In the genomic region with DNA sequence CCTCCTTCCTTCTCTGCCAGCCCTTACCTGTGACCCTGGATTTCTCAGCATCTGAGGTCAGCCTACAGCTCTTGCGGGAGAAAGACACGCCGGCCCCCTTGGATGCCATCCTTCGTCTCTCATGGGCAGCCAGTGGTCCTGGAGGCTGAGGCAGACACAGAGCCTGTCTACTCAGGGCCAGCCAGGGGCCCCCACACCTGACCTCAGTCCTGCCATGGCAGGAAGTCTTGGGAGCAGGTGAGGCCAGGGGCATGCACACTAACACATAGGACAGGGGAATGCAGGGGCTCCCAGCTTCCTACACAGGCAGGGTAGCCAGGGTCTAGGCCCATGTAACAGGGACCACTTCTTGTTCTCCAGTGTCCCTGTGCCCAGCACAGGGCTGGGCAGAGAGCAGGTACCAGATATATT, we compare ENCODE assay signal across 8 cellular contexts. TPM values are rescaled to one million over a fixed set of nuclear protein-coding genes. Genes with fewer than 3 reads are reported as not detected.
DNase-seq lines count a peak whose midpoint lies in the region; ATAC-seq and TF ChIP-seq lines count a peak whose summit lies in the region.
"Not testable (repeated sequence)": the region's sequence is repeated elsewhere in the genome, so short reads cannot be mapped to it uniquely, and the experiment has no call there.

No MANE protein-coding gene starts in this region.

- H3K9ac ChIP-seq in HCT116 (ENCODE audit: low read length), result peak overlapping the region; percentile 82; the same call in 1 of the 2 replicates
- H3K9ac ChIP-seq in smooth muscle cell (ENCODE audit: low read depth), result peak overlapping the region; percentile 6

- H3K4me1 Mint-ChIP-seq in activated B cell treated with CpG ODN at 0.5 μM for 24 hours; naive thymus-derived CD8-positive, alpha-beta T cell: not testable (repeated sequence)

- POLR2A ChIA-PET in HCT116 (lab: Charles Lee), result not testable (repeated sequence)
- POLR2A ChIA-PET in activated B cell treated with CpG ODN at 0.5 μM for 24 hours (lab: Charles Lee), result interaction anchor here (0.7 to 1.1 kb wide), 2 partner anchors 22 to 30 kb away, joined by 3 read pairs; a partner anchor contains a TSS
- POLR2A ChIA-PET in naive thymus-derived CD8-positive, alpha-beta T cell (lab: Charles Lee), result interaction anchor here (2.5 kb wide), 1 partner anchor 261 kb away, joined by 7 read pairs; no protein-coding TSS in a partner anchor

- H3K9me3 Mint-ChIP-seq in activated B cell treated with CpG ODN at 0.5 μM for 24 hours; naive thymus-derived CD8-positive, alpha-beta T cell: not testable (repeated sequence)

- not testable (repeated sequence) for H3K36me3 Mint-ChIP-seq in activated B cell treated with CpG ODN at 0.5 μM for 24 hours (ENCODE audit: low read depth); naive thymus-derived CD8-positive, alpha-beta T cell

- not testable (repeated sequence) for TF ChIP-seq CTCF in HCT116 (IDR thresholded peaks at IDR 0.05 in 2 of 3, conservative IDR thresholded peaks at IDR 0.05 in 1 of 3; ENCODE audit: borderline replicate concordance in 1 of 3, insufficient read depth in 1 of 3, low read depth in 2 of 3, low read length in 2 of 3); activated B cell treated with CpG ODN at 0.5 μM for 24 hours (IDR thresholded peaks at IDR 0.05); dorsolateral prefrontal cortex (IDR thresholded peaks at IDR 0.05 in 54 of 56, conservative IDR thresholded peaks at IDR 0.05 in 2 of 56; ENCODE audit: low read depth in 1 of 56, partially characterized antibody in 56 of 56); smooth muscle cell (IDR thresholded peaks at IDR 0.05; ENCODE audit: borderline replicate concordance, insufficient read depth, poor library complexity, severe bottlenecking); vagina (IDR thresholded peaks at IDR 0.05)

- not testable (repeated sequence) for TF ChIP-seq POLR2A in HCT116 (IDR thresholded peaks at IDR 0.05; ENCODE audit: borderline replicate concordance, extremely low read depth, insufficient read depth, insufficient read length); vagina (IDR thresholded peaks at IDR 0.05)

- H3K4me3 ChIP-seq in HCT116 (replicated peaks in 1 of 2; ENCODE audit: low read depth in 1 of 2, low read length in 2 of 2) (peak overlapping the region; percentile 74 to 79), dorsolateral prefrontal cortex (peak overlapping the region in 55 of 59 donors; percentile 3 to 100 (median 80)), vagina (peak overlapping the region; percentile 64 to 81)
- not testable (repeated sequence) for H3K4me3 ChIP-seq in right cardiac atrium (ENCODE audit: low read length); smooth muscle cell

- not testable (repeated sequence) for H3K27ac ChIP-seq in HCT116 (ENCODE audit: low read depth, low read length); right cardiac atrium (ENCODE audit: low read length); smooth muscle cell (ENCODE audit: low read depth); vagina
- H3K27ac ChIP-seq in dorsolateral prefrontal cortex, result peak overlapping the region in 3 of 59 donors; percentile 1 to 33 (median 24)

- peaks cover 14 to 22% of the 10 kb centered on the region in 2 experiments; a peak in 3 of 4 replicates for H3K4me1 ChIP-seq in HCT116 (ENCODE audit: control insufficient read depth in 1 of 2, insufficient read depth in 2 of 2, low read length in 2 of 2)
- H3K4me1 ChIP-seq in right cardiac atrium (ENCODE audit: control insufficient read depth, insufficient read depth, low read length), result not testable (repeated sequence)
- peaks cover 16% of the 10 kb centered on the region for H3K4me1 ChIP-seq in smooth muscle cell (ENCODE audit: low read depth)
- H3K4me1 ChIP-seq in vagina, result peaks cover 40% of the 10 kb centered on the region

- not testable (repeated sequence) for H3K27me3 Mint-ChIP-seq in activated B cell treated with CpG ODN at 0.5 μM for 24 hours; naive thymus-derived CD8-positive, alpha-beta T cell

- 87% methylated on average over 4 of the region's 4 CpGs for WGBS in right cardiac atrium
- 96% methylated on average over 4 of the region's 4 CpGs for WGBS in smooth muscle cell (ENCODE audit: low lambda C conversion rate)

- H3K36me3 ChIP-seq in HCT116 (ENCODE audit: control insufficient read depth in 1 of 2, insufficient read depth in 2 of 2, low read length in 2 of 2); smooth muscle cell (ENCODE audit: low read depth); vagina: not testable (repeated sequence)

- peaks cover 63% of the 10 kb centered on the region for H3K79me2 ChIP-seq in HCT116 (ENCODE audit: insufficient read depth, low read length)
- peaks cover 49% of the 10 kb centered on the region for H3K79me2 ChIP-seq in smooth muscle cell (ENCODE audit: low read depth)

- H3K9me3 ChIP-seq in HCT116 (ENCODE audit: control insufficient read depth in 1 of 2, insufficient read depth in 1 of 2, low read depth in 1 of 2, low read length in 2 of 2); right cardiac atrium (ENCODE audit: control insufficient read depth, low read length); smooth muscle cell (replicated peaks; ENCODE audit: low read depth); vagina: not testable (repeated sequence)

- TF ChIP-seq RAD21 in HCT116 (IDR thresholded peaks at IDR 0.05; ENCODE audit: low read depth), result not testable (repeated sequence)

- H2AFZ ChIP-seq in HCT116 (ENCODE audit: low read depth, low read length, poor library complexity, severe bottlenecking); smooth muscle cell (ENCODE audit: low read depth): not testable (repeated sequence)

- H4K20me1 ChIP-seq in HCT116 (ENCODE audit: insufficient read depth), result not testable (repeated sequence)
- H4K20me1 ChIP-seq in smooth muscle cell (ENCODE audit: low read depth), result peaks cover 24% of the 10 kb centered on the region

- not testable (repeated sequence) for BruUV-seq in HCT116 (replicated peaks; lab: Mats Ljungman, UMichigan)

- not testable (repeated sequence) for H3K9me2 ChIP-seq in HCT116 (ENCODE audit: insufficient read depth)

- not testable (repeated sequence) for DNase-seq in HCT116 (ENCODE audit: low read depth, low spot score); smooth muscle cell (lab: John Stamatoyannopoulos, UW; ENCODE audit: unreplicated experiment)
- DNase-seq in activated B cell treated with CpG ODN at 0.5 μM for 24 hours (peak; percentile 29), dorsolateral prefrontal cortex (peak; percentile 3 to 75 (median 32)), right cardiac atrium (peak; percentile 20 to 59 (median 54)), vagina (ENCODE audit: extremely low spot score in 2 of 2) (peak; percentile 96 to 100)
- DNase-seq in activated effector memory CD4-positive, alpha-beta T cell treated with anti-CD3 and anti-CD28 coated beads, Interleukin-2, amount 50 U/mL, for 16 hours, result peak; percentile 71
- peak in 6 of 10 donors; percentile 3 to 67 (median 16) for DNase-seq in naive thymus-derived CD8-positive, alpha-beta T cell

- not testable (repeated sequence) for H3F3A ChIP-seq in smooth muscle cell (ENCODE audit: low read depth)

- RAD21 ChIA-PET in HCT116 (lab: Charles Lee; ENCODE audit: low non-redundant PET in 1 of 2, low total read pairs in 2 of 2, uncharacterized antibody in 2 of 2, unreplicated experiment in 2 of 2), result not testable (repeated sequence)

- H3K27ac Mint-ChIP-seq in activated B cell treated with CpG ODN at 0.5 μM for 24 hours; naive thymus-derived CD8-positive, alpha-beta T cell: not testable (repeated sequence)

- H3K4me2 ChIP-seq in HCT116 (ENCODE audit: low read length) (peak overlapping the region; percentile 82), smooth muscle cell (peak overlapping the region; percentile 86)

- not testable (repeated sequence) for ATAC-seq in HCT116; activated B cell treated with CpG ODN at 0.5 μM for 24 hours (ENCODE audit: low read depth); right cardiac atrium; naive thymus-derived CD8-positive, alpha-beta T cell

- not testable (repeated sequence) for H3K4me3 Mint-ChIP-seq in activated B cell treated with CpG ODN at 0.5 μM for 24 hours; naive thymus-derived CD8-positive, alpha-beta T cell

- intact Hi-C loops in HCT116 (cut with micrococcal nuclease); activated B cell treated with CpG ODN at 0.5 μM for 24 hours (cut with micrococcal nuclease); dorsolateral prefrontal cortex (cut with DNase I); right cardiac atrium (cut with DNase I); vagina (cut with DNase I): not testable (repeated sequence)

- not testable (repeated sequence) for H3K27me3 ChIP-seq in HCT116 (ENCODE audit: insufficient read depth, low read length); dorsolateral prefrontal cortex; right cardiac atrium (ENCODE audit: control insufficient read depth, insufficient read depth); smooth muscle cell (ENCODE audit: low read depth); vagina

- CTCF ChIA-PET in HCT116 (lab: Charles Lee); activated B cell treated with CpG ODN at 0.5 μM for 24 hours (lab: Charles Lee): not testable (repeated sequence)

RNA-seq across cellular contexts. Expression of a gene that starts 23.7 kb away (rescaled TPM):
- total RNA-seq in HCT116 (2021; ENCODE audit: unreplicated experiment), result 1,685 TPM
- polyA plus RNA-seq in HCT116 (2012), result 8.8 and 29.6 TPM in 2 replicates
- 3,526 and 4,195 TPM in 2 replicates for total RNA-seq in activated B cell treated with CpG ODN at 0.5 μM for 24 hours
- over 10,000 TPM in 6 of 120 experiments, 1,000 to 10,000 TPM in 114; 2,235 to 12,697 (median 6,630) TPM for total RNA-seq in dorsolateral prefrontal cortex
- 1,000 to 10,000 TPM; 3,675 to 8,578 (median 7,073) TPM for total RNA-seq in right cardiac atrium
- polyA plus RNA-seq in right cardiac atrium, result not detected
- 1,000 to 10,000 TPM; 3,449 to 3,916 TPM for total RNA-seq in naive thymus-derived CD8-positive, alpha-beta T cell
- polyA plus RNA-seq in naive thymus-derived CD8-positive, alpha-beta T cell, result 10 to 100 TPM in 1 of 3 donors, not detected in 2; 22.6 TPM
- under 0.01 TPM in 2 replicates for total RNA-seq in smooth muscle cell
- 4.2 and 6.4 TPM in 2 replicates for polyA plus RNA-seq in smooth muscle cell
- 19,908 TPM for total RNA-seq in vagina

RNA-seq across cellular contexts. Expression of a gene that starts 29.6 kb away (rescaled TPM):
- total RNA-seq in HCT116 (2021; ENCODE audit: unreplicated experiment) (46.0 TPM), activated B cell treated with CpG ODN at 0.5 μM for 24 hours (20.0 and 20.2 TPM in 2 replicates), dorsolateral prefrontal cortex (10 to 100 TPM; 17.9 to 89.3 (median 52.9) TPM), right cardiac atrium (10 to 100 TPM in 3 of 4 donors, 1 to 10 TPM in 1; 8.9 to 18.7 (median 15.7) TPM), smooth muscle cell (22.7 and 28.7 TPM in 2 replicates), vagina (45.9 TPM)
- polyA plus RNA-seq in HCT116 (2012), result 17.4 and 21.3 TPM in 2 replicates
- polyA plus RNA-seq in right cardiac atrium (6.5 TPM), smooth muscle cell (18.1 and 26.1 TPM in 2 replicates)
- total RNA-seq in naive thymus-derived CD8-positive, alpha-beta T cell, result 10 to 100 TPM; 46.4 to 48.1 TPM
- polyA plus RNA-seq in naive thymus-derived CD8-positive, alpha-beta T cell, result 10 to 100 TPM in 2 of 3 donors, 1 to 10 TPM in 1; 9.1 to 18.9 (median 13.2) TPM

Comparison
In these comparisons a context has a peak if more than half of its experiments do, and no peak if none do; other contexts are left out.
1. RNA of a gene that starts 23.7 kb away (total RNA-seq): 19,908 TPM in vagina (single experiment), 3,675 to 8,578 TPM in right cardiac atrium, 2,235 to 12,697 TPM in dorsolateral prefrontal cortex, 3,449 to 3,916 TPM in naive thymus-derived CD8-positive, alpha-beta T cell, 3,526 to 4,195 TPM in activated B cell treated with CpG ODN at 0.5 μM for 24 hours and 1,685 TPM in HCT116 (single experiment); under 0.01 TPM in smooth muscle cell; every median in the first group is over 1,000 times any median in the second.